Comparison of ENCODE assay signal across 15 cellular contexts in genomic region chr4:118139241-118139640, GRCh38.
"Had no signal": no experiment of that assay in that cellular context is flagged by ENCODE, and none has a peak within 500 bp of the region (broad histone marks: within the 10 kb centered on the region; RNA-seq: fewer than 3 reads in every experiment).

No MANE protein-coding gene starts in this region.

- H3K27ac ChIP-seq: foreskin keratinocyte, left ventricle myocardium inferior, lower lobe of right lung, neural progenitor cell, ovary, right atrium auricular region, uterus had no signal

- H3K9ac ChIP-seq: neural progenitor cell had no signal

- H3K4me1 ChIP-seq: foreskin keratinocyte, left ventricle myocardium inferior, lower lobe of right lung, neural progenitor cell, right atrium auricular region, uterus had no signal

- H3K27me3 ChIP-seq: foreskin keratinocyte, neural progenitor cell, ovary, right atrium auricular region, uterus had no signal

- H3K4me3 ChIP-seq: left ventricle myocardium inferior, lower lobe of right lung, neural progenitor cell, ovary, right atrium auricular region, uterus had no signal

- H3K36me3 ChIP-seq: left ventricle myocardium inferior, lower lobe of right lung, neural progenitor cell, ovary, right atrium auricular region, uterus had no signal

- DNase-seq: erythroblast; foreskin keratinocyte; immature natural killer cell; left ventricle myocardium inferior; lower lobe of right lung; midbrain; nucleus accumbens; ovary; small intestine; stimulated activated CD4-positive, alpha-beta T cell treated with anti-CD3 and anti-CD28 coated beads, Interleukin-12 subunit alpha, Interleukin-12 subunit beta, amount 100 ng/mL, for 4 hours; stimulated activated CD4-positive, alpha-beta T cell treated with anti-CD3 and anti-CD28 coated beads, Interleukin-2, amount 100 ng/mL, for 48 hours; stimulated activated naive CD4-positive, alpha-beta T cell treated with Interleukin-2 at 50 U/mL for 16 hours; uterus had no signal

- H2AFZ ChIP-seq: neural progenitor cell had no signal

- H3K9me3 ChIP-seq: left ventricle myocardium inferior, lower lobe of right lung, ovary, right atrium auricular region, uterus had no signal

- H3K4me2 ChIP-seq: neural progenitor cell had no signal
